16 cellular contexts compared by ENCODE assay signal in genomic region chr18:35369126-35369525, GRCh38. TPM values are rescaled to one million over a fixed set of nuclear protein-coding genes. Genes with fewer than 3 reads are reported as not detected.
DNase-seq lines count a peak whose midpoint lies in the region; ATAC-seq lines count a peak whose summit lies in the region.
"Had no signal": no experiment of that assay in that cellular context is flagged by ENCODE, and none has a peak within 500 bp of the region (broad histone marks: within the 10 kb centered on the region; RNA-seq: fewer than 3 reads in every experiment).

No MANE protein-coding gene starts in this region.

- DNase-seq in EH (ENCODE audit: low read depth) = peak; percentile 20
- DNase-seq in Karpas-422 = peak; percentile 22
- peak; percentile 62 for DNase-seq in fibroblast of peridontal ligament (ENCODE audit: extremely low read depth)
- no peak for DNase-seq in aorta
- no peak for DNase-seq in kidney glomerular epithelial cell (lab: John Stamatoyannopoulos, UW)
- no peak for DNase-seq in DMS53 treated with DMSO at 0.1 percent for 48 hours (lab: John Stamatoyannopoulos, UW; ENCODE audit: unreplicated experiment)
- DNase-seq: 8988T; Calu3; CD8-positive, alpha-beta T cell; DND-41; GOT3; H7 had no signal

- H3K36me3 ChIP-seq in Karpas-422 (ENCODE audit: insufficient read depth, low read length) (no peaks in the 10 kb centered on the region), aorta (ENCODE audit: control insufficient read depth in 1 of 2, insufficient read depth in 2 of 2, low read length in 1 of 2) (peaks cover 0 to 2% of the 10 kb centered on the region in 2 donors)
- H3K36me3 ChIP-seq: BLaER1 treated with 17β-estradiol and CSF1 and Interleukin-3, amounts not matched to agents 10 nM and 100 nM had no signal

- no peaks in the 10 kb centered on the region for H3K9me2 ChIP-seq in Karpas-422 (replicated peaks; ENCODE audit: insufficient read depth, low read length)

- 75 to 79% methylated on average over 6 of the region's 6 CpGs for WGBS in aorta, 2 donors

- H3K9ac ChIP-seq in Karpas-422 (ENCODE audit: low read length) = no peak overlapping the region
- H3K9ac ChIP-seq: BLaER1 treated with 17β-estradiol and CSF1 and Interleukin-3, amounts not matched to agents 10 nM and 100 nM had no signal

- H3K4me1 ChIP-seq in Karpas-422 (ENCODE audit: low read length) = no peaks in the 10 kb centered on the region
- peaks cover 0 to 4% of the 10 kb centered on the region in 2 donors for H3K4me1 ChIP-seq in aorta (ENCODE audit: control insufficient read depth in 1 of 2, insufficient read depth in 2 of 2, low read length in 2 of 2)

- no peaks in the 10 kb centered on the region for H3K79me2 ChIP-seq in Karpas-422 (ENCODE audit: low read length)

- no peak overlapping the region for H3K4me3 ChIP-seq in Karpas-422 (ENCODE audit: low read length)
- H3K4me3 ChIP-seq in aorta (ENCODE audit: low read length in 2 of 2) = no peak overlapping the region
- H3K4me3 ChIP-seq: BLaER1 treated with 17β-estradiol and CSF1 and Interleukin-3, amounts not matched to agents 10 nM and 100 nM had no signal

- intact Hi-C loops in aorta (cut with DNase I) = no loop called here

- H2AFZ ChIP-seq in Karpas-422 (ENCODE audit: low read length) = no peak overlapping the region

- no peak for ATAC-seq in aorta (ENCODE audit: low FRiP score)
- no peak for ATAC-seq in HG03342 (IDR thresholded peaks at IDR 0.05; ENCODE audit: unreplicated experiment)
- ATAC-seq: CD8-positive, alpha-beta T cell; HCT116; HepG2 had no signal

- H3K27ac ChIP-seq in Karpas-422 (ENCODE audit: low read length) (no peak overlapping the region), aorta (ENCODE audit: low read depth in 1 of 2, low read length in 2 of 2) (peak overlapping the region; percentile 28 to 67)
- H3K27ac ChIP-seq: BLaER1 treated with 17β-estradiol and CSF1 and Interleukin-3, amounts not matched to agents 10 nM and 100 nM had no signal

- H3K9me3 ChIP-seq in Karpas-422 (ENCODE audit: low read length) (no peaks in the 10 kb centered on the region), aorta (ENCODE audit: control insufficient read depth, low read length) (no peaks in the 10 kb centered on the region)
- H3K9me3 ChIP-seq: BLaER1 treated with 17β-estradiol and CSF1 and Interleukin-3, amounts not matched to agents 10 nM and 100 nM had no signal

- H4K20me1 ChIP-seq in Karpas-422 (ENCODE audit: insufficient read depth, low read depth, low read length) = no peaks in the 10 kb centered on the region
- H4K20me1 ChIP-seq: BLaER1 treated with 17β-estradiol and CSF1 and Interleukin-3, amounts not matched to agents 10 nM and 100 nM had no signal

- no peak overlapping the region for H3K4me2 ChIP-seq in Karpas-422 (ENCODE audit: low read depth, low read length, poor library complexity, severe bottlenecking)
- H3K4me2 ChIP-seq: BLaER1 treated with 17β-estradiol and CSF1 and Interleukin-3, amounts not matched to agents 10 nM and 100 nM had no signal

- H3K27me3 ChIP-seq in Karpas-422 (ENCODE audit: low read length) = no peaks in the 10 kb centered on the region
- H3K27me3 ChIP-seq in aorta (ENCODE audit: control insufficient read depth in 1 of 2, insufficient read depth in 2 of 2, low read length in 1 of 2) = no peaks in the 10 kb centered on the region
- H3K27me3 ChIP-seq: BLaER1 treated with 17β-estradiol and CSF1 and Interleukin-3, amounts not matched to agents 10 nM and 100 nM had no signal

RNA-seq across cellular contexts. Expression of gene ZNF396, which starts 8.0 kb away (rescaled TPM):
- 1.0 and 1.4 TPM in 2 replicates for total RNA-seq in Karpas-422 (2014; rRNA removed; shearing (Covaris generic); ENCODE audit: low replicate concordance)
- 1 to 10 TPM; 1.9 to 4.4 TPM for total RNA-seq in aorta
- polyA plus RNA-seq in aorta = 1 to 10 TPM; 2.6 to 4.2 TPM
- total RNA-seq: CD8-positive, alpha-beta T cell had no signal

RNA-seq across cellular contexts. Expression of gene ZNF24, which starts 24.9 kb away (rescaled TPM):
- total RNA-seq in Karpas-422 (2014; rRNA removed; shearing (Covaris generic); ENCODE audit: low replicate concordance) = 26.1 and 42.6 TPM in 2 replicates
- total RNA-seq in aorta = 10 to 100 TPM; 44.3 to 52.5 TPM
- polyA plus RNA-seq in aorta = 10 to 100 TPM; 13.6 to 14.5 TPM

Comparison
In these comparisons a context has a peak if more than half of its experiments do, and no peak if none do; other contexts are left out.
1. DNase-seq: peak in EH (single experiment), Karpas-422 (single experiment) and fibroblast of peridontal ligament (single experiment); none in aorta (0 of 2), kidney glomerular epithelial cell (single experiment) and DMS53 treated with DMSO at 0.1 percent for 48 hours (single experiment).